Comparison of ENCODE assay signal across 12 cellular contexts in the genomic region with DNA sequence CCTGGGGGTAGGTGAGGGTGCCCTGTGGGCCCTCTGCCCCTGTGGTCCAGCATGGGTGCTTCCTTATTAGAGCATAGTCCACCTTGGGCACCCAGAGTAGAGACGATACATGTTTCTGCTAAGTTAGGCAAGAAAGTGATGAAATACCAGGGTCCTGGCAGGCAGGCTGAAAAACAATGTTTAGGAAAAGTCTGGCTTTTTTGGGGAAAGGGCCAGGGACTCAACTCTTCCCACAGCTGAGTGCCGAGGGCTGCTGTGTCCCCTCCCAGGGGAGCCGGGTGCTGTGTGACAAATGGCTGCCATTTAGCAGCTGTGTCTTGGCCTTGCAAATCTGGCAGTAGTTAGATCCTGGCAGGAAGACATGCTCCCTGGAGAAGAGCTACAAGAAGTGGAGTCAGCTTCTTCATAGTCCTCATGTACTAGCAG.
DNase-seq lines count a peak whose midpoint lies in the region; ATAC-seq, FAIRE-seq and TF ChIP-seq lines count a peak whose summit lies in the region.
"Had no signal": no experiment of that assay in that cellular context is flagged by ENCODE, and none has a peak within 500 bp of the region (broad histone marks: within the 10 kb centered on the region; RNA-seq: fewer than 3 reads in every experiment).

No MANE protein-coding gene starts in this region.

- 31 to 40% (median 39%) methylated on average over 3 of the region's 3 CpGs for WGBS in small intestine, 3 donors

- no peak for FAIRE-seq in small intestine (lab: Jason Lieb, UNC)

- peak overlapping the region; percentile 59 to 68 for H3K27ac ChIP-seq in small intestine (ENCODE audit: low read depth in 1 of 2, low read length in 1 of 2)
- no peak overlapping the region for H3K27ac ChIP-seq in MM.1S (ENCODE audit: low read length)

- H3K9me3 ChIP-seq in small intestine (ENCODE audit: control insufficient read depth, low read depth), result no peaks in the 10 kb centered on the region
- H3K9me3 ChIP-seq in MM.1S (replicated peaks; ENCODE audit: insufficient read depth, low read length), result no peaks in the 10 kb centered on the region

- peak; percentile 34 for DNase-seq in GF-D8 (lab: John Stamatoyannopoulos, UW)
- peak; percentile 37 to 42 for DNase-seq in cardiac fibroblast (ENCODE audit: low read depth in 2 of 2)
- DNase-seq in left lobe of liver (ENCODE audit: low spot score), result no peak
- peak; percentile 51 for DNase-seq in small intestine
- no peak for DNase-seq in DMS53 treated with DMSO at 0.1 percent for 48 hours (lab: John Stamatoyannopoulos, UW; ENCODE audit: unreplicated experiment)
- no peak for DNase-seq in MM.1S
- no peak for DNase-seq in COR-L47 (lab: John Stamatoyannopoulos, UW)
- DNase-seq in NCI-H69 (lab: John Stamatoyannopoulos, UW), result no peak
- DNase-seq: activated T-cell treated with anti-CD3 and anti-CD28 coated beads, Interleukin-2, amount 50 U/mL, for 48 hours; DMS153; NCI-H1092; posterior cingulate gyrus had no signal

- peaks cover 34 to 48% of the 10 kb centered on the region in 2 donors for H3K4me1 ChIP-seq in small intestine (ENCODE audit: control insufficient read depth in 2 of 2, insufficient read depth in 1 of 2, low read depth in 1 of 2, low read length in 1 of 2)
- peaks cover 14% of the 10 kb centered on the region for H3K4me1 ChIP-seq in MM.1S (ENCODE audit: low read length)

- H3F3A ChIP-seq in MM.1S (ENCODE audit: insufficient read depth, low read length), result no peaks in the 10 kb centered on the region

- ATAC-seq in left lobe of liver, result peak; percentile 22

- H3K36me3 ChIP-seq in small intestine (ENCODE audit: control insufficient read depth in 2 of 2, insufficient read depth in 2 of 2, low read length in 2 of 2) (no peaks in the 10 kb centered on the region), MM.1S (replicated peaks; ENCODE audit: insufficient read depth, low read length) (no peaks in the 10 kb centered on the region)

- H3K9me2 ChIP-seq in MM.1S (replicated peaks; ENCODE audit: insufficient read depth, low read length), result no peaks in the 10 kb centered on the region

- H3K27me3 ChIP-seq in small intestine (ENCODE audit: control insufficient read depth in 2 of 2, insufficient read depth in 2 of 2, low read length in 2 of 2) (no peaks in the 10 kb centered on the region), MM.1S (replicated peaks; ENCODE audit: insufficient read depth, low read length) (no peaks in the 10 kb centered on the region)

- no peak overlapping the region for H3K4me2 ChIP-seq in MM.1S (ENCODE audit: low read depth, low read length)

- H3K9ac ChIP-seq in MM.1S (ENCODE audit: low read length), result no peak overlapping the region

- TF ChIP-seq CTCF in cardiac fibroblast (IDR thresholded peaks at IDR 0.05; ENCODE audit: low read depth, low read length) (no peak), MM.1S (IDR thresholded peaks at IDR 0.05; ENCODE audit: low read length) (no peak)

- H2AFZ ChIP-seq in MM.1S (ENCODE audit: low read length), result no peak overlapping the region

- no peaks in the 10 kb centered on the region for H4K20me1 ChIP-seq in MM.1S (ENCODE audit: insufficient read depth, low read length)

- H3K79me2 ChIP-seq in MM.1S (ENCODE audit: low read length), result peaks cover 85% of the 10 kb centered on the region

- no peak overlapping the region for H3K4me3 ChIP-seq in cardiac fibroblast (replicated peaks in 1 of 2; ENCODE audit: low read depth in 2 of 2, low read length in 2 of 2)
- no peak overlapping the region for H3K4me3 ChIP-seq in small intestine (ENCODE audit: low read depth in 1 of 2, low read length in 2 of 2)
- H3K4me3 ChIP-seq in MM.1S (ENCODE audit: low read length), result no peak overlapping the region

Comparison
In these comparisons a context has a peak if more than half of its experiments do, and no peak if none do; other contexts are left out.
1. DNase-seq: peak in GF-D8 (single experiment), cardiac fibroblast (2 of 2) and small intestine (single experiment); none in left lobe of liver (single experiment), DMS53 treated with DMSO at 0.1 percent for 48 hours (single experiment), MM.1S (single experiment), COR-L47 (single experiment) and NCI-H69 (single experiment).